In the genomic region with DNA sequence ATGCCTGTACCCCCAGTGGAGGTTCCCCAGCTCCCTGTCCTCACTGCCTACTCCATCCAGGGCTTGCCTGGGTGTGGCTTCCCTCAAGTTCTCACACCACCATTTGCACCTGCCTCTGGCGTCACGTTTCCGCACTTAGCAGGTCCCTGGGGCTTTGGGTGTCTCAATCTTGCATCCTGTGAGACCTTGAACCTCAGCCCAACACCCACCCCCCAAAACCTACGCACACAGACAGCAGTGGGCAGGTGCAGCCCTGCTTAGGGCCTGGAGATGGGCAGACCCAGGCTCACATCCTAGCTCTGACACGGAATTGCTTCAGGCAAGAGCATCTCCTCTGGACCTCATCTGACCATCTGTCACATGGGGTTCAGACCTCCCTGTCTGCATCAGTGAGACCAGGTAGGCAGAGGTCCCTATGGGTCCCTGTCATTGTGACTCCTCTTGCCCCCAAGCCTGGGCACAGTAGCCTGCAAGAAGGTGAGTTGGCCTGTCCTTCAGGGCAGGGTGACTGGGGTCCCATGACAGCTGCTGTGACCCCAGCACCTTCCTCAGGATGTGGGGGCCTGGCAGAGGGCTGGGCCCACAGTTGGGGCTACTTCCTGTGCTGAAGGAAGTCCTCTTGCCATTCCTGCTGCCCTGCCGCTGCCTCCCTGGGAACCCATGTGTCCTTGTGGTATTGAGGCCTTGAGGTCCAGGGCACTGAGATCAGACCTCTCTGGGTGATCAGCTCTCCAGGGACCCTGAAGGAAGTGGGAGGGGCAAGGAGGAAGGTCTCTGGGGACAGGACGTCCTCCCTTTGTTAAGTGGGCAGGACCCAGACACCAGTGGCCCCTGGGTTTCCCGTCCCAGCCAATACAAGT, we compare ENCODE assay signal across 9 cellular contexts. TPM values are rescaled to one million over a fixed set of nuclear protein-coding genes. Genes with fewer than 3 reads are reported as not detected.
DNase-seq lines count a peak whose midpoint lies in the region; ATAC-seq, FAIRE-seq and TF ChIP-seq lines count a peak whose summit lies in the region.
"Had no signal": no experiment of that assay in that cellular context is flagged by ENCODE, and none has a peak within 500 bp of the region (broad histone marks: within the 10 kb centered on the region; RNA-seq: fewer than 3 reads in every experiment).

No MANE protein-coding gene starts in this region.

- H3K36me3 ChIP-seq in DND-41 (ENCODE audit: insufficient read depth, low read length) (peaks cover 41% of the 10 kb centered on the region), GM12878 (ENCODE audit: control insufficient read depth in 2 of 2, insufficient read depth in 2 of 2, low read length in 1 of 2) (peaks cover 12 to 30% of the 10 kb centered on the region in 2 experiments), parathyroid adenoma (ENCODE audit: control insufficient read depth, insufficient read depth, low read length) (no peaks in the 10 kb centered on the region)

- peaks cover 43% of the 10 kb centered on the region for H3K4me1 ChIP-seq in DND-41 (ENCODE audit: insufficient read depth, low read length)
- H3K4me1 ChIP-seq in GM12878 (ENCODE audit: control insufficient read depth, insufficient read depth, low read length): peaks cover 34% of the 10 kb centered on the region
- no peaks in the 10 kb centered on the region for H3K4me1 ChIP-seq in parathyroid adenoma
- H3K4me1 ChIP-seq in H9 (ENCODE audit: insufficient read depth, low read length): peaks cover 5% of the 10 kb centered on the region; the same call in 1 of the 2 replicates

- peak; percentile 92 to 96 for TF ChIP-seq EP300 in GM12878 (IDR thresholded peaks at IDR 0.05; ENCODE audit: borderline replicate concordance in 1 of 2, control insufficient read depth in 1 of 2, low read depth in 2 of 2, low read length in 2 of 2)

- H3T11ph ChIP-seq in H9 (ENCODE audit: low read length): no peak overlapping the region

- H3K36me3 Mint-ChIP-seq in H9 (ENCODE audit: insufficient read depth in 1 of 3, low read depth in 3 of 3): peaks cover 11 to 12% (median 12%) of the 10 kb centered on the region in 3 experiments; a peak in 6 of 7 replicates

- no peak overlapping the region for H2BK5ac ChIP-seq in H9 (ENCODE audit: insufficient read length, low read length)

- in situ Hi-C loops in GM12878 (cut with MboI): no loop called here

- H3K9ac ChIP-seq in DND-41 (ENCODE audit: low read depth, low read length) (peak overlapping the region; percentile 80; the same call in 1 of the 2 replicates), GM12878 (ENCODE audit: control insufficient read depth, insufficient read depth, low read length) (peak overlapping the region; percentile 92), parathyroid adenoma (no peak overlapping the region), H9 (ENCODE audit: extremely low read depth, insufficient read length, low read length) (no peak overlapping the region)

- SMC1A ChIA-PET in GM12878 (lab: Charles Lee; ENCODE audit: uncharacterized antibody, unreplicated experiment): interaction anchor here (0.6 to 3.6 kb wide), 6 partner anchors 13 to 479 kb away, joined by 3 to 33 read pairs (median 10); a partner anchor contains a TSS

- no peak overlapping the region for H2BK12ac ChIP-seq in H9 (ENCODE audit: insufficient read length, low read depth, low read length)

- no peak overlapping the region for H3K23ac ChIP-seq in H9 (ENCODE audit: insufficient read length, low read depth, low read length)

- H2AK5ac ChIP-seq in H9 (ENCODE audit: insufficient read length, low read length): no peak overlapping the region

- no peak overlapping the region for H4K8ac ChIP-seq in H9 (replicated peaks; ENCODE audit: insufficient read length, low read depth, low read length)

- H3K27me3 ChIP-seq in DND-41 (ENCODE audit: insufficient read depth, low read length, poor library complexity) (no peaks in the 10 kb centered on the region), GM12878 (replicated peaks in 1 of 2; ENCODE audit: control insufficient read depth in 2 of 2, insufficient read depth in 2 of 2, low read length in 1 of 2) (no peaks in the 10 kb centered on the region), parathyroid adenoma (ENCODE audit: control insufficient read depth, insufficient read depth, low read length) (no peaks in the 10 kb centered on the region), H9 (ENCODE audit: insufficient read depth, low read length) (no peaks in the 10 kb centered on the region)

- H3K79me2 ChIP-seq in DND-41 (ENCODE audit: insufficient read depth, low read length) (peaks cover 8% of the 10 kb centered on the region), GM12878 (ENCODE audit: control insufficient read depth, insufficient read depth, low read length) (peaks cover 42% of the 10 kb centered on the region), parathyroid adenoma (no peaks in the 10 kb centered on the region), H9 (ENCODE audit: insufficient read depth, low read length) (no peaks in the 10 kb centered on the region)

- no peak overlapping the region for H2BK15ac ChIP-seq in H9 (ENCODE audit: low read depth, low read length)

- H2BK20ac ChIP-seq in H9 (ENCODE audit: low read depth, low read length, poor library complexity, severe bottlenecking): no peak overlapping the region

- H3K27me3 Mint-ChIP-seq in H9 (ENCODE audit: low read depth): no peaks in the 10 kb centered on the region

- TSS peak; percentile 50 for BruUV-seq in GM12878 (replicated peaks; lab: Mats Ljungman, UMichigan)

- no peak overlapping the region for H4K5ac ChIP-seq in H9 (ENCODE audit: insufficient read length, low read depth, low read length)

- ATAC-seq in DND-41 (ENCODE audit: insufficient read depth, low read depth): no peak
- ATAC-seq in GM21423 (IDR thresholded peaks at IDR 0.05; ENCODE audit: unreplicated experiment): peak; percentile 47
- ATAC-seq in GM12878: peak; percentile 70
- no peak for ATAC-seq in HG03469 (IDR thresholded peaks at IDR 0.05; ENCODE audit: unreplicated experiment)
- no peak for ATAC-seq in HG03025 (IDR thresholded peaks at IDR 0.05; ENCODE audit: low FRiP score, unreplicated experiment)

- H3K4ac ChIP-seq in H9 (ENCODE audit: low read depth, low read length): no peak overlapping the region

- H3K14ac ChIP-seq in H9 (ENCODE audit: insufficient read depth, low read length): no peak overlapping the region

- H3K56ac ChIP-seq in H9 (ENCODE audit: insufficient read length, low read depth, low read length): no peak overlapping the region

- CTCF ChIA-PET in GM12878 (lab: Yijun Ruan, JAX): interaction anchor here (0.7 to 2.9 kb wide), 16 partner anchors 13 to 220 kb away, joined by 3 to 14 read pairs (median 6); a partner anchor contains a TSS

- H3K4me2 ChIP-seq in DND-41 (ENCODE audit: insufficient read depth, low read length) (peak overlapping the region; percentile 19; the same call in 1 of the 2 replicates), GM12878 (ENCODE audit: control insufficient read depth, insufficient read depth) (peak overlapping the region; percentile 99), parathyroid adenoma (ENCODE audit: low read length) (no peak overlapping the region), H9 (ENCODE audit: insufficient read depth, insufficient read length, low read length) (no peak overlapping the region)

- TF ChIP-seq POLR2A in GM12878 (IDR thresholded peaks at IDR 0.05; ENCODE audit: low read depth, low read length): peak; percentile 79

- peak overlapping the region; percentile 48 for H3K27ac ChIP-seq in DND-41 (ENCODE audit: low read length)
- H3K27ac ChIP-seq in GM12878 (ENCODE audit: control insufficient read depth, insufficient read depth): peak overlapping the region; percentile 89
- H3K27ac ChIP-seq in parathyroid adenoma: peak overlapping the region; percentile 60
- H3K27ac ChIP-seq in H9 (ENCODE audit: insufficient read length, low read depth, low read length): no peak overlapping the region

- POLR2A ChIA-PET in GM12878 (lab: Charles Lee): interaction anchor here (0.9 to 7.6 kb wide), 18 partner anchors 14 to 251 kb away, joined by 3 to 100 read pairs (median 7); a partner anchor contains a TSS

- H3K9me3 ChIP-seq in DND-41 (ENCODE audit: insufficient read depth, low read length, severe bottlenecking) (no peaks in the 10 kb centered on the region), GM12878 (replicated peaks; ENCODE audit: control insufficient read depth, insufficient read depth, low read length) (no peaks in the 10 kb centered on the region), parathyroid adenoma (ENCODE audit: control insufficient read depth, low read length) (no peaks in the 10 kb centered on the region), H9 (ENCODE audit: control insufficient read depth, low read depth, low read length) (no peaks in the 10 kb centered on the region)

- 4% methylated on average over 8 of the region's 8 CpGs for WGBS in GM12878 (ENCODE audit: insufficient coverage, insufficient replicate concordance, low lambda C conversion rate, missing lambda C conversion rate)
- no CpG with 5 or more reads among the region's 8 CpGs for WGBS in H9 (ENCODE audit: extremely low coverage, insufficient read length, low lambda C conversion rate)

- no peak for TF ChIP-seq RAD21 in GM12878 (IDR thresholded peaks at IDR 0.05; ENCODE audit: insufficient read depth, low read depth, low read length)

- H3K4me3 ChIP-seq in DND-41 (ENCODE audit: low read depth in 1 of 2, low read length in 2 of 2) (0 out of 4 replicates have a peak overlapping the region, but pooled peaks of 1 of the 2 experiments have one; percentile 4), GM12878 (peak overlapping the region; percentile 85), parathyroid adenoma (ENCODE audit: low read depth, low read length) (no peak overlapping the region)

- H4K91ac ChIP-seq in H9 (ENCODE audit: insufficient read length, low read depth, low read length): no peak overlapping the region

- no peaks in the 10 kb centered on the region for H3K9me3 Mint-ChIP-seq in H9

- DNase-seq in DND-41 (peak; percentile 36), T follicular helper cell (ENCODE audit: low read depth) (peak; percentile 78), GM12878 (ENCODE audit: low read depth, low spot score) (peak; percentile 91), H9 (no peak)

- H4K20me1 ChIP-seq in DND-41 (ENCODE audit: insufficient read depth, low read length) (0 out of 2 replicates have a peak, but pooled peaks cover 3% of the 10 kb centered on the region), GM12878 (ENCODE audit: control insufficient read depth, insufficient read depth) (no peaks in the 10 kb centered on the region), H9 (ENCODE audit: control insufficient read depth, insufficient read depth, insufficient read length) (no peaks in the 10 kb centered on the region)

- H3K79me1 ChIP-seq in H9 (ENCODE audit: insufficient read depth, low read depth, low read length, poor library complexity, severe bottlenecking): no peaks in the 10 kb centered on the region

- TF ChIP-seq CTCF in DND-41 (IDR thresholded peaks at IDR 0.05; ENCODE audit: borderline replicate concordance, extremely low read depth, low read length, poor library complexity, severe bottlenecking): no peak
- TF ChIP-seq CTCF in GM12878 (IDR thresholded peaks at IDR 0.05 in 2 of 3, conservative IDR thresholded peaks at IDR 0.05 in 1 of 3; ENCODE audit: control insufficient read depth in 2 of 3, extremely low read depth in 1 of 3, insufficient read depth in 1 of 3, low read depth in 3 of 3, low read length in 3 of 3): no peak
- no peak for TF ChIP-seq CTCF in parathyroid adenoma (IDR thresholded peaks at IDR 0.05)
- no peak for TF ChIP-seq CTCF in H9 (conservative IDR thresholded peaks at IDR 0.05)

- 0 out of 5 replicates have a peak overlapping the region, but pooled peaks of 1 of the 2 experiments have one; percentile 20 for H3K4me3 Mint-ChIP-seq in H9

- H3K23me2 ChIP-seq in H9 (ENCODE audit: insufficient read length, low read depth, low read length, poor library complexity, severe bottlenecking): peaks cover 13% of the 10 kb centered on the region

- H2BK120ac ChIP-seq in H9 (ENCODE audit: low read depth, low read length, poor library complexity, severe bottlenecking): no peak overlapping the region

- H3K18ac ChIP-seq in H9 (ENCODE audit: insufficient read length, low read depth, low read length): no peak overlapping the region

- FAIRE-seq in GM12878 (lab: Jason Lieb, UNC): peak; percentile 97
- FAIRE-seq: bronchial epithelial cell had no signal

- RAD21 ChIA-PET in GM12878 (lab: Charles Lee; ENCODE audit: unreplicated experiment): interaction anchor here (0.5 to 2.9 kb wide), 14 partner anchors 13 to 178 kb away, joined by 3 to 19 read pairs (median 4); a partner anchor contains a TSS

- H2AFZ ChIP-seq in DND-41 (ENCODE audit: low read depth, low read length): no peak overlapping the region
- no peak overlapping the region; the same call in 1 of the 2 replicates for H2AFZ ChIP-seq in GM12878 (ENCODE audit: control insufficient read depth, low read depth, low read length)
- H2AFZ ChIP-seq in parathyroid adenoma: no peak overlapping the region
- H2AFZ ChIP-seq in H9 (ENCODE audit: low read length): no peak overlapping the region

- intact Hi-C loops in GM12878 (cut with micrococcal nuclease; ENCODE audit: unreplicated experiment): loop anchor here (1.0 to 2.0 kb wide), 3 partner anchors 13 to 25 kb away; a partner anchor contains a TSS

- no peak overlapping the region for H3K27ac Mint-ChIP-seq in H9

- peaks cover 34 to 40% of the 10 kb centered on the region in 2 experiments for H3K4me1 Mint-ChIP-seq in H9

RNA-seq across cellular contexts. Expression of a gene that starts 2.0 kb away (rescaled TPM):
- total RNA-seq in GM12878 (2013; cell fraction: nucleolus; rRNA removed): 136 and 145 TPM in 2 replicates
- total RNA-seq in GM12878 (2014; rRNA removed) (51.7 and 61.2 TPM in 2 replicates), GM12878 (2014; rRNA removed; fragmentation: Illumina TruSeq; extraction: Trizol) (26.9 and 34.2 TPM in 2 replicates), GM12878 (2021) (132 and 139 TPM in 2 replicates), H9 (2021) (32.0 and 37.4 TPM in 2 replicates)
- 14.6 TPM for polyA plus RNA-seq in GM12878 (2011; ENCODE audit: low read depth)
- polyA plus RNA-seq in GM12878 (2011; rRNA removed) (24.0 and 64.1 TPM in 2 replicates), GM12878 (2014; fragmentation: Illumina TruSeq; extraction: Trizol) (4.9 and 16.0 TPM in 2 replicates), GM12878 (2014; fragmentation: Nextera tagmentation; extraction: Ambion mirVana) (1 to 10 TPM; 1.0 to 5.5 TPM), GM12878 (2014; rRNA removed) (64.2 and 66.8 TPM in 2 replicates), GM12878 (2016; fragmentation: Nextera tagmentation; extraction: Ambion mirVana) (10 to 100 TPM; 18.3 to 32.7 TPM)
- 72.9 and 124 TPM in 2 replicates for polyA plus RNA-seq in GM12878 (2011; cell fraction: cytosol; rRNA removed)
- polyA plus RNA-seq in GM12878 (2011; cell fraction: nucleus; rRNA removed): 436 and 511 TPM in 2 replicates
- 69.0 and 88.3 TPM in 2 replicates for polyA plus RNA-seq in GM12878 (2012)
- 131 and 204 TPM in 2 replicates for polyA minus RNA-seq in GM12878 (2011; rRNA and poly(A)+ RNA removed)
- 70.8 and 88.3 TPM in 2 replicates for polyA minus RNA-seq in GM12878 (2011; cell fraction: cytosol; rRNA and poly(A)+ RNA removed)
- 87.9 and 144 TPM in 2 replicates for polyA minus RNA-seq in GM12878 (2011; cell fraction: nucleus; rRNA and poly(A)+ RNA removed)

RNA-seq across cellular contexts. Expression of a gene that starts 22.9 kb away (rescaled TPM):
- 91.6 and 99.8 TPM in 2 replicates for total RNA-seq in GM12878 (2013; cell fraction: nucleolus; rRNA removed)
- total RNA-seq in GM12878 (2014; rRNA removed): 28.1 and 33.6 TPM in 2 replicates
- total RNA-seq in GM12878 (2014; rRNA removed; fragmentation: Illumina TruSeq; extraction: Trizol): 15.3 and 16.8 TPM in 2 replicates
- total RNA-seq in GM12878 (2021): 51.7 and 56.4 TPM in 2 replicates
- 26.3 TPM for polyA plus RNA-seq in GM12878 (2011; ENCODE audit: low read depth)
- 13.4 and 32.7 TPM in 2 replicates for polyA plus RNA-seq in GM12878 (2011; rRNA removed)
- 28.1 and 28.2 TPM in 2 replicates for polyA plus RNA-seq in GM12878 (2011; cell fraction: cytosol; rRNA removed)
- polyA plus RNA-seq in GM12878 (2011; cell fraction: nucleus; rRNA removed): 205 and 257 TPM in 2 replicates
- polyA plus RNA-seq in GM12878 (2012): 60.7 and 67.5 TPM in 2 replicates
- polyA plus RNA-seq in GM12878 (2014; fragmentation: Illumina TruSeq; extraction: Trizol): 21.8 and 34.7 TPM in 2 replicates
- polyA plus RNA-seq in GM12878 (2014; fragmentation: Nextera tagmentation; extraction: Ambion mirVana): 10 to 100 TPM in 1 of 2 experiments, 1 to 10 TPM in 1; 5.1 to 12.8 TPM
- 37.4 and 60.0 TPM in 2 replicates for polyA plus RNA-seq in GM12878 (2014; rRNA removed)
- 10 to 100 TPM; 38.1 to 42.8 TPM for polyA plus RNA-seq in GM12878 (2016; fragmentation: Nextera tagmentation; extraction: Ambion mirVana)
- polyA minus RNA-seq in GM12878 (2011; rRNA and poly(A)+ RNA removed): 35.8 and 49.0 TPM in 2 replicates
- polyA minus RNA-seq in GM12878 (2011; cell fraction: cytosol; rRNA and poly(A)+ RNA removed): 18.3 and 22.1 TPM in 2 replicates
- 82.5 and 108 TPM in 2 replicates for polyA minus RNA-seq in GM12878 (2011; cell fraction: nucleus; rRNA and poly(A)+ RNA removed)
- total RNA-seq in H9 (2021): 43.3 and 48.8 TPM in 2 replicates

RNA-seq across cellular contexts. Expression of a gene that starts 24.3 kb away (rescaled TPM):
- 38.1 and 44.3 TPM in 2 replicates for total RNA-seq in GM12878 (2013; cell fraction: nucleolus; rRNA removed)
- total RNA-seq in GM12878 (2014; rRNA removed): 14.0 and 19.9 TPM in 2 replicates
- total RNA-seq in GM12878 (2014; rRNA removed; fragmentation: Illumina TruSeq; extraction: Trizol): 5.4 and 7.3 TPM in 2 replicates
- total RNA-seq in GM12878 (2021): 39.0 and 46.6 TPM in 2 replicates
- 8.1 TPM for polyA plus RNA-seq in GM12878 (2011; ENCODE audit: low read depth)
- 2.9 and 8.2 TPM in 2 replicates for polyA plus RNA-seq in GM12878 (2011; rRNA removed)
- 19.6 and 23.7 TPM in 2 replicates for polyA plus RNA-seq in GM12878 (2011; cell fraction: cytosol; rRNA removed)
- 93.1 and 120 TPM in 2 replicates for polyA plus RNA-seq in GM12878 (2011; cell fraction: nucleus; rRNA removed)
- 16.6 and 21.0 TPM in 2 replicates for polyA plus RNA-seq in GM12878 (2012)
- 1.7 and 8.6 TPM in 2 replicates for polyA plus RNA-seq in GM12878 (2014; fragmentation: Illumina TruSeq; extraction: Trizol)
- under 1 TPM; 0.03 to 0.15 TPM for polyA plus RNA-seq in GM12878 (2014; fragmentation: Nextera tagmentation; extraction: Ambion mirVana)
- 34.1 and 40.2 TPM in 2 replicates for polyA plus RNA-seq in GM12878 (2014; rRNA removed)
- polyA plus RNA-seq in GM12878 (2016; fragmentation: Nextera tagmentation; extraction: Ambion mirVana): 10 to 100 TPM in 1 of 2 experiments, 1 to 10 TPM in 1; 6.8 to 10.3 TPM
- 12.1 and 24.9 TPM in 2 replicates for polyA minus RNA-seq in GM12878 (2011; rRNA and poly(A)+ RNA removed)
- polyA minus RNA-seq in GM12878 (2011; cell fraction: cytosol; rRNA and poly(A)+ RNA removed): 17.2 and 18.4 TPM in 2 replicates
- 29.3 and 54.2 TPM in 2 replicates for polyA minus RNA-seq in GM12878 (2011; cell fraction: nucleus; rRNA and poly(A)+ RNA removed)
- total RNA-seq in H9 (2021): 48.3 and 50.5 TPM in 2 replicates

RNA-seq across cellular contexts. Expression of a gene that starts 25.8 kb away (rescaled TPM):
- total RNA-seq in GM12878 (2013; cell fraction: nucleolus; rRNA removed): 95.3 and 109 TPM in 2 replicates
- total RNA-seq in GM12878 (2014; rRNA removed) (37.4 and 39.9 TPM in 2 replicates), GM12878 (2014; rRNA removed; fragmentation: Illumina TruSeq; extraction: Trizol) (13.6 and 15.1 TPM in 2 replicates), GM12878 (2021) (62.6 and 64.7 TPM in 2 replicates), H9 (2021) (57.9 and 61.1 TPM in 2 replicates)
- polyA plus RNA-seq in GM12878 (2011; ENCODE audit: low read depth): 8.2 TPM
- polyA plus RNA-seq in GM12878 (2011; rRNA removed) (17.0 and 27.9 TPM in 2 replicates), GM12878 (2014; fragmentation: Illumina TruSeq; extraction: Trizol) (6.6 and 14.0 TPM in 2 replicates), GM12878 (2014; fragmentation: Nextera tagmentation; extraction: Ambion mirVana) (1 to 10 TPM; 1.5 to 1.9 TPM), GM12878 (2014; rRNA removed) (51.8 and 58.7 TPM in 2 replicates), GM12878 (2016; fragmentation: Nextera tagmentation; extraction: Ambion mirVana) (10 to 100 TPM; 22.1 to 27.3 TPM)
- 43.4 and 59.7 TPM in 2 replicates for polyA plus RNA-seq in GM12878 (2011; cell fraction: cytosol; rRNA removed)
- 80.4 and 99.7 TPM in 2 replicates for polyA plus RNA-seq in GM12878 (2011; cell fraction: nucleus; rRNA removed)
- 29.2 and 38.0 TPM in 2 replicates for polyA plus RNA-seq in GM12878 (2012)
- polyA minus RNA-seq in GM12878 (2011; rRNA and poly(A)+ RNA removed): 31.5 and 53.3 TPM in 2 replicates
- 23.3 and 23.7 TPM in 2 replicates for polyA minus RNA-seq in GM12878 (2011; cell fraction: cytosol; rRNA and poly(A)+ RNA removed)
- polyA minus RNA-seq in GM12878 (2011; cell fraction: nucleus; rRNA and poly(A)+ RNA removed): 31.8 and 54.0 TPM in 2 replicates

RNA-seq across cellular contexts. Expression of a gene that starts 44.3 kb away (rescaled TPM):
- total RNA-seq in GM12878 (2013; cell fraction: nucleolus; rRNA removed): 0.42 and 0.67 TPM in 2 replicates
- total RNA-seq in GM12878 (2014; rRNA removed) (0.16 and 0.23 TPM in 2 replicates), GM12878 (2014; rRNA removed; fragmentation: Illumina TruSeq; extraction: Trizol) (not detected in 2 replicates), GM12878 (2021) (0.29 and 0.54 TPM in 2 replicates), H9 (2021) (1.8 and 2.8 TPM in 2 replicates)
- not detected for polyA plus RNA-seq in GM12878 (2011; ENCODE audit: low read depth)
- polyA plus RNA-seq in GM12878 (2011; rRNA removed) (not detected in 2 replicates), GM12878 (2014; fragmentation: Illumina TruSeq; extraction: Trizol) (not detected in 2 replicates), GM12878 (2014; fragmentation: Nextera tagmentation; extraction: Ambion mirVana) (under 1 TPM in 1 of 2 experiments, not detected in 1; 0.11 TPM), GM12878 (2014; rRNA removed) (0.15 TPM in 1 of 2 replicates, not detected in the other), GM12878 (2016; fragmentation: Nextera tagmentation; extraction: Ambion mirVana) (not detected)
- 0.08 TPM in 1 of 2 replicates, not detected in the other for polyA plus RNA-seq in GM12878 (2011; cell fraction: cytosol; rRNA removed)
- polyA plus RNA-seq in GM12878 (2011; cell fraction: nucleus; rRNA removed): 0.16 and 0.46 TPM in 2 replicates
- 0.08 and 0.80 TPM in 2 replicates for polyA plus RNA-seq in GM12878 (2012)
- polyA minus RNA-seq in GM12878 (2011; rRNA and poly(A)+ RNA removed): 1.4 TPM in 1 of 2 replicates, not detected in the other
- polyA minus RNA-seq in GM12878 (2011; cell fraction: cytosol; rRNA and poly(A)+ RNA removed): not detected in 2 replicates
- polyA minus RNA-seq in GM12878 (2011; cell fraction: nucleus; rRNA and poly(A)+ RNA removed): not detected in 2 replicates

Comparison
In these comparisons a context has a peak if more than half of its experiments do, and no peak if none do; other contexts are left out.
1. ATAC-seq: peak in GM21423 (single experiment) and GM12878 (single experiment); none in DND-41 (single experiment), HG03469 (single experiment) and HG03025 (single experiment).
2. H3K4me2 ChIP-seq: peak in DND-41 (single experiment) and GM12878 (single experiment); none in parathyroid adenoma (single experiment) and H9 (single experiment).
3. H3K9ac ChIP-seq: peak in DND-41 (single experiment) and GM12878 (single experiment); none in parathyroid adenoma (single experiment) and H9 (single experiment).